Comparison of ENCODE assay signal across 8 cellular contexts in genomic region chr14:72948481-72949138, GRCh38. TPM values are rescaled to one million over a fixed set of nuclear protein-coding genes. Genes with fewer than 3 reads are reported as not detected.
DNase-seq lines count a peak whose midpoint lies in the region; ATAC-seq and TF ChIP-seq lines count a peak whose summit lies in the region.

No MANE protein-coding gene starts in this region.

- H3K4me3 Mint-ChIP-seq in activated CD4-positive, alpha-beta T cell treated with anti-CD3 and anti-CD28 coated beads for 36 hours = no peak overlapping the region
- H3K4me3 Mint-ChIP-seq in chondrocyte (ENCODE audit: unreplicated experiment) = no peak overlapping the region

- TF ChIP-seq POLR2A in lower leg skin (IDR thresholded peaks at IDR 0.05) = no peak

- no peak overlapping the region for H3K27ac Mint-ChIP-seq in activated CD4-positive, alpha-beta T cell treated with anti-CD3 and anti-CD28 coated beads for 36 hours
- no peak overlapping the region for H3K27ac Mint-ChIP-seq in chondrocyte (ENCODE audit: unreplicated experiment)

- WGBS in lower leg skin, 2 donors = 38 to 40% methylated on average over 5 of the region's 5 CpGs

- DNase-seq in NCI-H146 (lab: John Stamatoyannopoulos, UW) (peak; percentile 8), NCI-H146 treated with DMSO at 0.1 percent for 48 hours (lab: John Stamatoyannopoulos, UW; ENCODE audit: unreplicated experiment) (no peak), NCI-H1694 treated with DMSO at 0.1 percent for 48 hours (lab: John Stamatoyannopoulos, UW) (peak; percentile 77), chondrocyte (ENCODE audit: low spot score) (no peak), lower leg skin (ENCODE audit: low spot score in 2 of 2) (peak; percentile 50 to 91)
- DNase-seq in activated CD4-positive, alpha-beta T cell treated with anti-CD3 and anti-CD28 coated beads for 36 hours = peak; percentile 81
- peak; percentile 43 for DNase-seq in stimulated activated CD8-positive, alpha-beta memory T cell treated with anti-CD3 and anti-CD28 coated beads, Interleukin-12 subunit alpha, Interleukin-12 subunit beta, amount 100 ng/mL, for 1 hour (ENCODE audit: low read depth)

- no peak overlapping the region for H3K4me3 ChIP-seq in lower leg skin (ENCODE audit: low read depth, poor library complexity, severe bottlenecking)

- POLR2A ChIA-PET in activated CD4-positive, alpha-beta T cell treated with anti-CD3 and anti-CD28 coated beads for 36 hours (lab: Charles Lee) = no interaction called here

- peaks cover 37% of the 10 kb centered on the region for H3K36me3 Mint-ChIP-seq in activated CD4-positive, alpha-beta T cell treated with anti-CD3 and anti-CD28 coated beads for 36 hours (ENCODE audit: low read depth)
- H3K36me3 Mint-ChIP-seq in chondrocyte (ENCODE audit: low read depth) = peaks cover 22% of the 10 kb centered on the region

- TF ChIP-seq CTCF in chondrocyte (IDR thresholded peaks at IDR 0.05) (peak; percentile 93), lower leg skin (IDR thresholded peaks at IDR 0.05) (peak in 1 of 3 donors; percentile 51)

- ATAC-seq in activated CD4-positive, alpha-beta T cell treated with anti-CD3 and anti-CD28 coated beads for 36 hours = peak; percentile 44
- ATAC-seq in GM19035 (IDR thresholded peaks at IDR 0.05; ENCODE audit: unreplicated experiment) = no peak

- H3K4me1 Mint-ChIP-seq in activated CD4-positive, alpha-beta T cell treated with anti-CD3 and anti-CD28 coated beads for 36 hours = peaks cover 5% of the 10 kb centered on the region
- no peaks in the 10 kb centered on the region for H3K4me1 Mint-ChIP-seq in chondrocyte (ENCODE audit: low read depth)

- CTCF ChIA-PET in activated CD4-positive, alpha-beta T cell treated with anti-CD3 and anti-CD28 coated beads for 36 hours (lab: Charles Lee) = interaction anchor here (0.6 to 2.7 kb wide), 28 partner anchors 9 to 926 kb away, joined by 3 to 18 read pairs (median 4); partner anchors contain the start of gene DPF3

- no peaks in the 10 kb centered on the region for H3K9me3 Mint-ChIP-seq in activated CD4-positive, alpha-beta T cell treated with anti-CD3 and anti-CD28 coated beads for 36 hours (ENCODE audit: low read depth)
- H3K9me3 Mint-ChIP-seq in chondrocyte (ENCODE audit: low read depth) = no peaks in the 10 kb centered on the region

- intact Hi-C loops in activated CD4-positive, alpha-beta T cell treated with anti-CD3 and anti-CD28 coated beads for 36 hours (cut with DNase I, micrococcal nuclease) = loop anchor here (1.0 kb wide), 1 partner anchor 431 kb away; no protein-coding TSS in a partner anchor
- intact Hi-C loops in lower leg skin (cut with DNase I; ENCODE audit: low total_unique reads) = no loop called here

- H3K27me3 Mint-ChIP-seq in activated CD4-positive, alpha-beta T cell treated with anti-CD3 and anti-CD28 coated beads for 36 hours = no peaks in the 10 kb centered on the region
- no peaks in the 10 kb centered on the region for H3K27me3 Mint-ChIP-seq in chondrocyte (ENCODE audit: low read depth)

RNA-seq across cellular contexts. Expression of gene DCAF4, which starts 22.3 kb away (rescaled TPM):
- 10 to 100 TPM; 16.0 to 21.7 TPM for total RNA-seq in activated CD4-positive, alpha-beta T cell treated with anti-CD3 and anti-CD28 coated beads for 36 hours
- total RNA-seq in chondrocyte (17.0 to 26.0 TPM (median 23.8 TPM) in 3 replicates), lower leg skin (10 to 100 TPM; 24.0 to 40.5 (median 35.8) TPM)

RNA-seq across cellular contexts. Expression of gene DPF3, which starts 54.7 kb away (rescaled TPM):
- under 1 TPM; 0.25 to 0.39 TPM for total RNA-seq in activated CD4-positive, alpha-beta T cell treated with anti-CD3 and anti-CD28 coated beads for 36 hours
- total RNA-seq in chondrocyte (1.1 to 2.3 TPM (median 1.1 TPM) in 3 replicates), lower leg skin (1 to 10 TPM; 1.1 to 4.7 (median 1.8) TPM)

Comparison
In these comparisons a context has a peak if more than half of its experiments do, and no peak if none do; other contexts are left out.
1. DNase-seq: peak in NCI-H146 (single experiment), NCI-H1694 treated with DMSO at 0.1 percent for 48 hours (single experiment), activated CD4-positive, alpha-beta T cell treated with anti-CD3 and anti-CD28 coated beads for 36 hours (single experiment), lower leg skin (2 of 2) and stimulated activated CD8-positive, alpha-beta memory T cell treated with anti-CD3 and anti-CD28 coated beads, Interleukin-12 subunit alpha, Interleukin-12 subunit beta, amount 100 ng/mL, for 1 hour (single experiment); none in NCI-H146 treated with DMSO at 0.1 percent for 48 hours (single experiment) and chondrocyte (single experiment).